Comparison of ENCODE assay signal across 2 cellular contexts in genomic region chr6:26200918-26201721, GRCh38.
A peak's percentile ranks its signal among the peaks of the same experiment; 100 is the strongest.
TF ChIP-seq lines count a peak whose summit lies in the region.

No MANE protein-coding gene starts in this region.

TF ChIP-seq in HepG2, 621 proteins besides CTCF, POLR2A, EP300 and RAD21:
- 0 out of 2 replicates have a peak, but pooled peaks have one; percentile 5 for TF ChIP-seq CEBPB (IDR thresholded peaks at IDR 0.05; ENCODE audit: borderline replicate concordance, low read depth, low read length)
- TF ChIP-seq NCOR1 (IDR thresholded peaks at IDR 0.05; ENCODE audit: borderline replicate concordance, low read length): no peak
TF ChIP-seq in HepG2: peak in this region for 1.

TF ChIP-seq in H1, 55 proteins besides CTCF, POLR2A, EP300 and RAD21:
- TF ChIP-seq TAF7 (optimal IDR thresholded peaks at IDR 0.05; ENCODE audit: borderline replicate concordance, low read depth, low read length) (no peak), EZH2 (IDR thresholded peaks at IDR 0.05; ENCODE audit: low read depth, low read length, severe bottlenecking) (no peak), PHF8 (conservative IDR thresholded peaks at IDR 0.05; ENCODE audit: low read depth, low read length) (no peak), POLR2AphosphoS5 (IDR thresholded peaks at IDR 0.05; ENCODE audit: low read depth, low read length) (peak; percentile 64), CHD1 (IDR thresholded peaks at IDR 0.05; ENCODE audit: low read depth, low read length) (0 out of 2 replicates have a peak, but pooled peaks have one; percentile 59), TCF12 (IDR thresholded peaks at IDR 0.05; ENCODE audit: low read depth, low read length) (no peak), TEAD4 (IDR thresholded peaks at IDR 0.05; ENCODE audit: low read depth, low read length) (peak; percentile 71; the same call in 1 of the 2 replicates), CEBPB (IDR thresholded peaks at IDR 0.05; ENCODE audit: low read depth, low read length) (peak; percentile 51; the same call in 1 of the 2 replicates)
